In genomic region chr19:46674416-46675178, GRCh38 we compare ENCODE assay signal across 9 cellular contexts. TPM values are rescaled to one million over a fixed set of nuclear protein-coding genes. Genes with fewer than 3 reads are reported as not detected.
A peak's percentile ranks its signal among the peaks of the same experiment; 100 is the strongest.
DNase-seq lines count a peak whose midpoint lies in the region; ATAC-seq, FAIRE-seq and TF ChIP-seq lines count a peak whose summit lies in the region.
"Had no signal": no experiment of that assay in that cellular context is flagged by ENCODE, and none has a peak within 500 bp of the region (broad histone marks: within the 10 kb centered on the region; RNA-seq: fewer than 3 reads in every experiment).

No MANE protein-coding gene starts in this region.

- no peak overlapping the region for H3K27ac ChIP-seq in K562 (ENCODE audit: extremely low read depth, low read depth, low read length)
- H3K27ac ChIP-seq: right lobe of liver had no signal

- 97% methylated on average over 21 of the region's 21 CpGs for WGBS in K562 (ENCODE audit: insufficient coverage, low coverage, missing lambda C conversion rate)

- H4K20me1 ChIP-seq in K562 (replicated peaks; ENCODE audit: control insufficient read depth, insufficient read depth, low read length): no peaks in the 10 kb centered on the region; the same call in 1 of the 2 replicates

- H3K9me3 ChIP-seq in K562 (replicated peaks; ENCODE audit: control insufficient read depth, insufficient read depth, low read depth, low read length): no peaks in the 10 kb centered on the region
- H3K9me3 ChIP-seq: right lobe of liver had no signal

- peak; percentile 41; the same call in 2 of the 3 replicates for ATAC-seq in K562
- no peak for ATAC-seq in GM21529 (IDR thresholded peaks at IDR 0.05; ENCODE audit: unreplicated experiment)
- ATAC-seq: activated CD4-positive, alpha-beta T cell treated with anti-CD3 and anti-CD28 coated beads for 36 hours had no signal

- peaks cover 0 to 15% of the 10 kb centered on the region in 2 experiments; a peak in 3 of 5 replicates for H3K4me1 ChIP-seq in K562 (replicated peaks in 1 of 2; ENCODE audit: control insufficient read depth in 2 of 2, insufficient read depth in 2 of 2, low read length in 2 of 2)
- H3K4me1 ChIP-seq: right lobe of liver had no signal

- H3K4me2 ChIP-seq in K562 (ENCODE audit: insufficient read depth, low read length): no peak overlapping the region

- in situ Hi-C loops in K562 (cut with MboI): no loop called here

- peak; percentile 29 for DNase-seq in EH (ENCODE audit: low read depth)
- peak in 3 of 4 experiments; percentile 42 to 67 (median 62) for DNase-seq in K562 (ENCODE audit: extremely low read depth in 1 of 4, low spot score in 3 of 4)
- peak; percentile 40 to 52 for DNase-seq in lung microvascular endothelial cell (ENCODE audit: low read depth in 2 of 2)
- no peak for DNase-seq in NOMO-1 (lab: John Stamatoyannopoulos, UW; ENCODE audit: unreplicated experiment in 2 of 2)
- no peak for DNase-seq in retina
- DNase-seq: activated CD4-positive, alpha-beta T cell treated with anti-CD3 and anti-CD28 coated beads for 36 hours; right lobe of liver had no signal

- POLR2A ChIA-PET in K562 (lab: Yijun Ruan, JAX): interaction anchor here (0.6 to 0.7 kb wide), 3 partner anchors 13 to 110 kb away, joined by 3 to 4 read pairs (median 3); no protein-coding TSS in a partner anchor

- H3K9me1 ChIP-seq in K562 (ENCODE audit: control insufficient read depth, insufficient read depth, low read length): no peaks in the 10 kb centered on the region

- intact Hi-C loops in K562 (cut with micrococcal nuclease): no loop called here

- 0 out of 4 replicates have a peak overlapping the region, but pooled peaks of 1 of the 2 experiments have one; percentile 47 for H3K9ac ChIP-seq in K562 (ENCODE audit: insufficient read depth in 1 of 2, low read depth in 2 of 2, low read length in 2 of 2)

- no peak for TF ChIP-seq RAD21 in Ishikawa (IDR thresholded peaks at IDR 0.05; ENCODE audit: low read depth)
- no peak for TF ChIP-seq RAD21 in K562 (CRISPR knock-in tag; conservative IDR thresholded peaks at IDR 0.05 in 1 of 2, IDR thresholded peaks at IDR 0.05 in 1 of 2)

- TF ChIP-seq EP300 in Ishikawa (IDR thresholded peaks at IDR 0.05; ENCODE audit: borderline replicate concordance) (no peak), K562 (IDR thresholded peaks at IDR 0.05; ENCODE audit: low read length) (no peak)

- H3K79me2 ChIP-seq in K562 (ENCODE audit: control insufficient read depth, insufficient read depth, low read length): peaks cover 4% of the 10 kb centered on the region; the same call in 1 of the 3 replicates

- no peaks in the 10 kb centered on the region for H3K27me3 ChIP-seq in K562 (ENCODE audit: control insufficient read depth in 2 of 2, insufficient read depth in 2 of 2, low read length in 2 of 2)
- H3K27me3 ChIP-seq: right lobe of liver had no signal

- no peak for FAIRE-seq in K562 (lab: Jason Lieb, UNC)

- BruUV-seq in K562 (replicated peaks; lab: Mats Ljungman, UMichigan): TSS peak; percentile 73

- no peak overlapping the region for H2AFZ ChIP-seq in K562 (ENCODE audit: low read depth, low read length)

- TF ChIP-seq POLR2A in K562 (conservative IDR thresholded peaks at IDR 0.05): no peak

- no peak overlapping the region for H3K4me3 ChIP-seq in K562
- H3K4me3 ChIP-seq: right lobe of liver had no signal

- peaks cover 56% of the 10 kb centered on the region; the same call in 2 of the 3 replicates for H3K36me3 ChIP-seq in K562 (ENCODE audit: control insufficient read depth, insufficient read depth, low read length)

- TF ChIP-seq CTCF in K562 (IDR thresholded peaks at IDR 0.05 in 2 of 3, conservative IDR thresholded peaks at IDR 0.05 in 1 of 3; ENCODE audit: insufficient read depth in 2 of 3, low read depth in 1 of 3, low read length in 3 of 3): no peak

- CTCF ChIA-PET in K562 (lab: Yijun Ruan, JAX; ENCODE audit: low intra/inter-chr PET ratio): no interaction called here

TF ChIP-seq in K562, 482 proteins besides CTCF, POLR2A, EP300 and RAD21 (continues in another document):
- TF ChIP-seq RFX5 (IDR thresholded peaks at IDR 0.05; ENCODE audit: low read depth, low read length): peak; percentile 96

RNA-seq across cellular contexts. Expression of gene DACT3, which starts 13.6 kb away (rescaled TPM):
- total RNA-seq in K562 (2011; cell fraction: chromatin; rRNA removed; ENCODE audit: low replicate concordance): 6.5 and 10.4 TPM in 2 replicates
- total RNA-seq in K562 (2011; cell fraction: nucleolus; rRNA removed): 5.1 and 6.8 TPM in 2 replicates
- 6.0 and 8.6 TPM in 2 replicates for total RNA-seq in K562 (2011; cell fraction: nucleoplasm; rRNA removed)
- total RNA-seq in K562 (2014; rRNA removed): 4.7 and 6.5 TPM in 2 replicates
- total RNA-seq in K562 (2014; rRNA removed; fragmentation: Illumina TruSeq; extraction: Trizol): 2.8 TPM in 2 replicates
- 2.3 and 2.5 TPM in 2 replicates for total RNA-seq in K562 (2015; rRNA removed; fragmentation: Illumina TruSeq; extraction: Trizol)
- 5.9 and 6.5 TPM in 2 replicates for total RNA-seq in K562 (2021)
- 3.3 and 3.5 TPM in 2 replicates for polyA plus RNA-seq in K562 (2011; rRNA removed)
- polyA plus RNA-seq in K562 (2011; cell fraction: cytosol; rRNA removed): 3.0 and 6.0 TPM in 2 replicates
- polyA plus RNA-seq in K562 (2011; cell fraction: nucleus; rRNA removed): 3.7 and 5.0 TPM in 2 replicates
- polyA plus RNA-seq in K562 (2012): 1.3 and 2.1 TPM in 2 replicates
- polyA plus RNA-seq in K562 (2014; fragmentation: Illumina TruSeq; extraction: Trizol): 4.1 and 4.2 TPM in 2 replicates
- polyA plus RNA-seq in K562 (2014; fragmentation: Nextera tagmentation; extraction: Ambion mirVana): under 1 TPM; 0.67 to 0.83 TPM
- 3.3 and 5.1 TPM in 2 replicates for polyA plus RNA-seq in K562 (2014; rRNA removed)
- 1.9 and 3.0 TPM in 2 replicates for polyA minus RNA-seq in K562 (2011; rRNA and poly(A)+ RNA removed)
- 2.0 and 2.5 TPM in 2 replicates for polyA minus RNA-seq in K562 (2011; cell fraction: cytosol; rRNA and poly(A)+ RNA removed)
- polyA minus RNA-seq in K562 (2011; cell fraction: nucleus; rRNA and poly(A)+ RNA removed): 0.67 and 1.1 TPM in 2 replicates
- total RNA-seq in lung microvascular endothelial cell: 0.20 and 0.22 TPM in 2 replicates

RNA-seq across cellular contexts. Expression of gene GNG8, which starts 38.6 kb away (rescaled TPM):
- total RNA-seq in K562 (2011; cell fraction: chromatin; rRNA removed; ENCODE audit: low replicate concordance): not detected in 2 replicates
- total RNA-seq in K562 (2011; cell fraction: nucleolus; rRNA removed): not detected in 2 replicates
- total RNA-seq in K562 (2011; cell fraction: nucleoplasm; rRNA removed): not detected in 2 replicates
- not detected in 2 replicates for total RNA-seq in K562 (2014; rRNA removed)
- not detected in 2 replicates for total RNA-seq in K562 (2014; rRNA removed; fragmentation: Illumina TruSeq; extraction: Trizol)
- total RNA-seq in K562 (2015; rRNA removed; fragmentation: Illumina TruSeq; extraction: Trizol): not detected in 2 replicates
- total RNA-seq in K562 (2021): not detected in 2 replicates
- polyA plus RNA-seq in K562 (2011; rRNA removed): not detected in 2 replicates
- polyA plus RNA-seq in K562 (2011; cell fraction: cytosol; rRNA removed): not detected in 2 replicates
- not detected in 2 replicates for polyA plus RNA-seq in K562 (2011; cell fraction: nucleus; rRNA removed)
- not detected in 2 replicates for polyA plus RNA-seq in K562 (2012)
- polyA plus RNA-seq in K562 (2014; fragmentation: Illumina TruSeq; extraction: Trizol): not detected in 2 replicates
- 1 to 10 TPM in 1 of 2 experiments, not detected in 1; 1.3 TPM for polyA plus RNA-seq in K562 (2014; fragmentation: Nextera tagmentation; extraction: Ambion mirVana)
- not detected in 2 replicates for polyA plus RNA-seq in K562 (2014; rRNA removed)
- polyA minus RNA-seq in K562 (2011; rRNA and poly(A)+ RNA removed): not detected in 2 replicates
- not detected in 2 replicates for polyA minus RNA-seq in K562 (2011; cell fraction: cytosol; rRNA and poly(A)+ RNA removed)
- polyA minus RNA-seq in K562 (2011; cell fraction: nucleus; rRNA and poly(A)+ RNA removed): not detected in 2 replicates
- not detected in 2 replicates for total RNA-seq in lung microvascular endothelial cell
- total RNA-seq: right lobe of liver had no signal

RNA-seq across cellular contexts. Expression of gene PRKD2, which starts 42.3 kb away (rescaled TPM):
- 31.5 and 62.0 TPM in 2 replicates for total RNA-seq in K562 (2011; cell fraction: chromatin; rRNA removed; ENCODE audit: low replicate concordance)
- 35.2 and 35.7 TPM in 2 replicates for total RNA-seq in K562 (2011; cell fraction: nucleolus; rRNA removed)
- 32.3 and 33.7 TPM in 2 replicates for total RNA-seq in K562 (2011; cell fraction: nucleoplasm; rRNA removed)
- 29.2 and 35.1 TPM in 2 replicates for total RNA-seq in K562 (2014; rRNA removed)
- total RNA-seq in K562 (2014; rRNA removed; fragmentation: Illumina TruSeq; extraction: Trizol): 9.9 and 15.0 TPM in 2 replicates
- 14.9 and 19.0 TPM in 2 replicates for total RNA-seq in K562 (2015; rRNA removed; fragmentation: Illumina TruSeq; extraction: Trizol)
- total RNA-seq in K562 (2021): 57.3 and 60.0 TPM in 2 replicates
- polyA plus RNA-seq in K562 (2011; rRNA removed): 11.0 and 11.1 TPM in 2 replicates
- 11.6 and 24.2 TPM in 2 replicates for polyA plus RNA-seq in K562 (2011; cell fraction: cytosol; rRNA removed)
- 22.8 and 41.1 TPM in 2 replicates for polyA plus RNA-seq in K562 (2011; cell fraction: nucleus; rRNA removed)
- 36.8 and 42.8 TPM in 2 replicates for polyA plus RNA-seq in K562 (2012)
- polyA plus RNA-seq in K562 (2014; fragmentation: Illumina TruSeq; extraction: Trizol): 23.8 and 34.1 TPM in 2 replicates
- 1 to 10 TPM; 1.8 to 4.9 TPM for polyA plus RNA-seq in K562 (2014; fragmentation: Nextera tagmentation; extraction: Ambion mirVana)
- 21.1 and 22.4 TPM in 2 replicates for polyA plus RNA-seq in K562 (2014; rRNA removed)
- polyA minus RNA-seq in K562 (2011; rRNA and poly(A)+ RNA removed): 10.5 and 13.4 TPM in 2 replicates
- polyA minus RNA-seq in K562 (2011; cell fraction: cytosol; rRNA and poly(A)+ RNA removed): 26.9 and 30.1 TPM in 2 replicates
- 9.0 and 10.6 TPM in 2 replicates for polyA minus RNA-seq in K562 (2011; cell fraction: nucleus; rRNA and poly(A)+ RNA removed)
- total RNA-seq in lung microvascular endothelial cell: 28.1 and 30.6 TPM in 2 replicates

RNA-seq across cellular contexts. Expression of gene PTGIR, which starts 49.7 kb away (rescaled TPM):
- 3.0 and 9.9 TPM in 2 replicates for total RNA-seq in K562 (2011; cell fraction: chromatin; rRNA removed; ENCODE audit: low replicate concordance)
- 4.3 and 7.3 TPM in 2 replicates for total RNA-seq in K562 (2011; cell fraction: nucleolus; rRNA removed)
- total RNA-seq in K562 (2011; cell fraction: nucleoplasm; rRNA removed): 3.1 and 3.6 TPM in 2 replicates
- total RNA-seq in K562 (2014; rRNA removed): 0.61 and 1.5 TPM in 2 replicates
- total RNA-seq in K562 (2014; rRNA removed; fragmentation: Illumina TruSeq; extraction: Trizol): 0.18 and 0.45 TPM in 2 replicates
- 0.30 and 0.36 TPM in 2 replicates for total RNA-seq in K562 (2015; rRNA removed; fragmentation: Illumina TruSeq; extraction: Trizol)
- 1.4 and 1.9 TPM in 2 replicates for total RNA-seq in K562 (2021)
- 1.7 and 2.0 TPM in 2 replicates for polyA plus RNA-seq in K562 (2011; rRNA removed)
- 1.6 and 7.6 TPM in 2 replicates for polyA plus RNA-seq in K562 (2011; cell fraction: cytosol; rRNA removed)
- polyA plus RNA-seq in K562 (2011; cell fraction: nucleus; rRNA removed): 3.7 and 12.1 TPM in 2 replicates
- 0.46 and 0.89 TPM in 2 replicates for polyA plus RNA-seq in K562 (2012)
- 0.58 and 0.65 TPM in 2 replicates for polyA plus RNA-seq in K562 (2014; fragmentation: Illumina TruSeq; extraction: Trizol)
- polyA plus RNA-seq in K562 (2014; fragmentation: Nextera tagmentation; extraction: Ambion mirVana): under 1 TPM in 1 of 2 experiments, not detected in 1; 0.11 TPM
- 1.7 and 3.4 TPM in 2 replicates for polyA plus RNA-seq in K562 (2014; rRNA removed)
- polyA minus RNA-seq in K562 (2011; rRNA and poly(A)+ RNA removed): 0.24 and 0.35 TPM in 2 replicates
- polyA minus RNA-seq in K562 (2011; cell fraction: cytosol; rRNA and poly(A)+ RNA removed): 0.38 TPM in 1 of 2 replicates, not detected in the other
- polyA minus RNA-seq in K562 (2011; cell fraction: nucleus; rRNA and poly(A)+ RNA removed): 1.1 and 1.2 TPM in 2 replicates
- 0.20 and 0.22 TPM in 2 replicates for total RNA-seq in lung microvascular endothelial cell

Comparison
In these comparisons a context has a peak if more than half of its experiments do, and no peak if none do; other contexts are left out.
1. DNase-seq: peak in EH (single experiment), K562 (3 of 4) and lung microvascular endothelial cell (2 of 2); none in NOMO-1 (0 of 2) and retina (single experiment).